ENCODE assay signal across 11 cellular contexts in genomic region chr13:64471916-64472315, GRCh38.
DNase-seq lines count a peak whose midpoint lies in the region; ATAC-seq, FAIRE-seq and TF ChIP-seq lines count a peak whose summit lies in the region.
"Had no signal": no experiment of that assay in that cellular context is flagged by ENCODE, and none has a peak within 500 bp of the region (broad histone marks: within the 10 kb centered on the region; RNA-seq: fewer than 3 reads in every experiment).

No MANE protein-coding gene starts in this region.

- TF ChIP-seq CTCF in MCF 10A (IDR thresholded peaks at IDR 0.05; ENCODE audit: unreplicated experiment) (peak; percentile 55), breast epithelium (IDR thresholded peaks at IDR 0.05) (no peak), OCI-LY7 (conservative IDR thresholded peaks at IDR 0.05; ENCODE audit: low read length) (peak; percentile 52), endothelial cell of umbilical vein (IDR thresholded peaks at IDR 0.05; ENCODE audit: extremely low read depth in 1 of 2, insufficient read depth in 1 of 2, low read depth in 1 of 2, low read length in 2 of 2) (peak in 1 of 2 donors; percentile 22), thoracic aorta (IDR thresholded peaks at IDR 0.05) (peak; percentile 35)

- no peak overlapping the region for H3K4me2 ChIP-seq in OCI-LY7 (ENCODE audit: low read length)
- no peak overlapping the region for H3K4me2 ChIP-seq in endothelial cell of umbilical vein (ENCODE audit: insufficient read depth, low read length)

- H3K4me3 ChIP-seq in breast epithelium = no peak overlapping the region
- no peak overlapping the region for H3K4me3 ChIP-seq in OCI-LY7 (ENCODE audit: low read depth, low read length, poor library complexity, severe bottlenecking)
- no peak overlapping the region for H3K4me3 ChIP-seq in endothelial cell of umbilical vein (replicated peaks in 1 of 3; ENCODE audit: insufficient read depth in 1 of 3, low read depth in 1 of 3, low read length in 3 of 3)
- H3K4me3 ChIP-seq in thoracic aorta = no peak overlapping the region
- H3K4me3 ChIP-seq: mucosa of descending colon had no signal

- BruUV-seq in MCF 10A (replicated peaks; lab: Mats Ljungman, UMichigan) (no TSS peak), OCI-LY7 (replicated peaks; lab: Mats Ljungman, UMichigan) (no TSS peak), endothelial cell of umbilical vein (replicated peaks; lab: Mats Ljungman, UMichigan) (no TSS peak)

- H3K27me3 Mint-ChIP-seq in MCF 10A (ENCODE audit: insufficient read depth, unreplicated experiment) = no peaks in the 10 kb centered on the region

- CTCF ChIA-PET in MCF 10A (lab: Yijun Ruan, JAX) = interaction anchor here (0.6 to 2.3 kb wide), 7 partner anchors 14 to 1682 kb away, joined by 3 to 36 read pairs (median 3); no protein-coding TSS in a partner anchor
- CTCF ChIA-PET in OCI-LY7 (lab: Charles Lee; ENCODE audit: unreplicated experiment) = no interaction called here
- CTCF ChIA-PET in endothelial cell of umbilical vein (lab: Charles Lee) = interaction anchor here (0.6 to 2.1 kb wide), 43 partner anchors 7 to 1185 kb away, joined by 3 to 83 read pairs (median 4); no protein-coding TSS in a partner anchor

- no peak overlapping the region for H3K27ac Mint-ChIP-seq in MCF 10A (ENCODE audit: low read depth, unreplicated experiment)
- H3K27ac Mint-ChIP-seq: CD4-positive, CD25-positive, alpha-beta regulatory T cell had no signal

- dilution Hi-C loops in endothelial cell of umbilical vein (cut with MboI; ENCODE audit: extremely low pct_ligation_motif_present, low sequenced_read_pairs) = no loop called here

- no peaks in the 10 kb centered on the region for H3K9me1 ChIP-seq in endothelial cell of umbilical vein (replicated peaks; ENCODE audit: control insufficient read depth, extremely low read depth, insufficient read depth, low read length)

- POLR2A ChIA-PET in MCF 10A (lab: Yijun Ruan, JAX) = no interaction called here
- POLR2A ChIA-PET in OCI-LY7 (lab: Charles Lee) = interaction anchor here (1.2 kb wide), 1 partner anchor 85 kb away, joined by 3 read pairs; no protein-coding TSS in a partner anchor
- POLR2A ChIA-PET in endothelial cell of umbilical vein (lab: Charles Lee) = no interaction called here

- H4K20me1 ChIP-seq in OCI-LY7 (ENCODE audit: insufficient read depth, low read length) = no peaks in the 10 kb centered on the region
- no peaks in the 10 kb centered on the region for H4K20me1 ChIP-seq in endothelial cell of umbilical vein (replicated peaks; ENCODE audit: control insufficient read depth, extremely low read depth, insufficient read depth, low read length)

- H3K36me3 ChIP-seq in breast epithelium = no peaks in the 10 kb centered on the region
- H3K36me3 ChIP-seq in OCI-LY7 (ENCODE audit: insufficient read depth, low read length) = no peaks in the 10 kb centered on the region
- H3K36me3 ChIP-seq in endothelial cell of umbilical vein (ENCODE audit: control insufficient read depth in 2 of 2, extremely low read depth in 1 of 2, insufficient read depth in 2 of 2, low read length in 2 of 2) = no peaks in the 10 kb centered on the region
- H3K36me3 ChIP-seq in thoracic aorta = no peaks in the 10 kb centered on the region

- H2AFZ ChIP-seq in OCI-LY7 (ENCODE audit: low read length) (no peak overlapping the region), endothelial cell of umbilical vein (ENCODE audit: low read depth, low read length) (no peak overlapping the region)

- FAIRE-seq in endothelial cell of umbilical vein (lab: Jason Lieb, UNC) = peak; percentile 62

- no peak for TF ChIP-seq POLR2A in breast epithelium (IDR thresholded peaks at IDR 0.05)
- no peak for TF ChIP-seq POLR2A in endothelial cell of umbilical vein (IDR thresholded peaks at IDR 0.05; ENCODE audit: low read depth, low read length)

- H3K36me3 Mint-ChIP-seq in MCF 10A (ENCODE audit: insufficient read depth, unreplicated experiment) = no peaks in the 10 kb centered on the region
- H3K36me3 Mint-ChIP-seq: CD4-positive, CD25-positive, alpha-beta regulatory T cell had no signal

- no peak for ATAC-seq in thoracic aorta (ENCODE audit: insufficient number of reproducible peaks, low FRiP score, low read depth)
- ATAC-seq: mucosa of descending colon had no signal

- H3K4me1 ChIP-seq in breast epithelium (no peaks in the 10 kb centered on the region), OCI-LY7 (ENCODE audit: insufficient read depth, low read length, poor library complexity, severe bottlenecking) (no peaks in the 10 kb centered on the region), endothelial cell of umbilical vein (ENCODE audit: control insufficient read depth, extremely low read depth, insufficient read depth, low read length) (no peaks in the 10 kb centered on the region), thoracic aorta (ENCODE audit: control insufficient read depth in 1 of 2, low read depth in 2 of 2) (no peaks in the 10 kb centered on the region)

- H3K79me2 ChIP-seq in OCI-LY7 (ENCODE audit: insufficient read depth, low read depth, low read length) (no peaks in the 10 kb centered on the region), endothelial cell of umbilical vein (ENCODE audit: control insufficient read depth, insufficient read depth, low read length) (no peaks in the 10 kb centered on the region)

- no peak overlapping the region for H3K4me3 Mint-ChIP-seq in MCF 10A (ENCODE audit: unreplicated experiment)
- H3K4me3 Mint-ChIP-seq: CD4-positive, CD25-positive, alpha-beta regulatory T cell had no signal

- DNase-seq in MCF 10A (ENCODE audit: unreplicated experiment) (peak; percentile 43), breast epithelium (ENCODE audit: low spot score in 2 of 2) (no peak), OCI-LY7 (ENCODE audit: low spot score) (no peak), endothelial cell of umbilical vein (ENCODE audit: low read depth, low spot score) (peak; percentile 66), thoracic aorta (ENCODE audit: low spot score) (no peak), HCEC 1CT (no peak), T1000 (lab: John Stamatoyannopoulos, UW) (no peak)
- no peak for DNase-seq in stimulated activated naive CD4-positive, alpha-beta T cell (lab: John Stamatoyannopoulos, UW)
- DNase-seq: activated CD8-positive, alpha-beta memory T cell treated with anti-CD3 and anti-CD28 coated beads, Interleukin-2, amount 50 U/mL, for 48 hours; CD4-positive, CD25-positive, alpha-beta regulatory T cell; mucosa of descending colon had no signal

- no peaks in the 10 kb centered on the region for H3K9me2 ChIP-seq in OCI-LY7 (ENCODE audit: insufficient read depth, low read length)

- H3K27ac ChIP-seq in breast epithelium (no peak overlapping the region), OCI-LY7 (ENCODE audit: low read depth, low read length, poor library complexity, severe bottlenecking) (no peak overlapping the region), endothelial cell of umbilical vein (ENCODE audit: insufficient read depth, low read depth, low read length) (no peak overlapping the region), thoracic aorta (no peak overlapping the region)

- H3K4me1 Mint-ChIP-seq in MCF 10A (ENCODE audit: insufficient read depth, unreplicated experiment) = no peaks in the 10 kb centered on the region
- H3K4me1 Mint-ChIP-seq: CD4-positive, CD25-positive, alpha-beta regulatory T cell had no signal

- H3K9me3 ChIP-seq in breast epithelium = no peaks in the 10 kb centered on the region
- H3K9me3 ChIP-seq in OCI-LY7 (ENCODE audit: low read length) = no peaks in the 10 kb centered on the region
- no peaks in the 10 kb centered on the region for H3K9me3 ChIP-seq in endothelial cell of umbilical vein (replicated peaks; ENCODE audit: control insufficient read depth, insufficient read depth, low read length)
- H3K9me3 ChIP-seq in thoracic aorta = no peaks in the 10 kb centered on the region

- intact Hi-C loops in MCF 10A (cut with micrococcal nuclease) (loop anchor here (1.0 to 10.0 kb wide), 2 partner anchors 317 to 1166 kb away; no protein-coding TSS in a partner anchor), breast epithelium (cut with DNase I; ENCODE audit: low total_unique reads) (no loop called here), OCI-LY7 (cut with micrococcal nuclease; ENCODE audit: unreplicated experiment) (no loop called here), endothelial cell of umbilical vein (cut with micrococcal nuclease) (loop anchor here (1.0 to 10.0 kb wide), 5 partner anchors 250 to 1166 kb away; no protein-coding TSS in a partner anchor)

- H3K27me3 ChIP-seq in breast epithelium (no peaks in the 10 kb centered on the region), endothelial cell of umbilical vein (ENCODE audit: control insufficient read depth in 2 of 2, insufficient read depth in 2 of 2, low read length in 2 of 2) (no peaks in the 10 kb centered on the region), thoracic aorta (replicated peaks; ENCODE audit: insufficient read depth) (no peaks in the 10 kb centered on the region)

- no peak overlapping the region for H3K9ac ChIP-seq in endothelial cell of umbilical vein (replicated peaks; ENCODE audit: extremely low read depth, insufficient read depth, low read length)

- H3K9me3 Mint-ChIP-seq in MCF 10A (ENCODE audit: unreplicated experiment) = no peaks in the 10 kb centered on the region

TF ChIP-seq in endothelial cell of umbilical vein, 7 proteins besides CTCF, POLR2A, EP300 and RAD21:
- no peak for TF ChIP-seq POLR2AphosphoS5 (IDR thresholded peaks at IDR 0.05; ENCODE audit: insufficient read depth, low read depth, low read length)
- no peak for TF ChIP-seq FOS (IDR thresholded peaks at IDR 0.05; ENCODE audit: borderline replicate concordance, insufficient read depth, low read length)
- TF ChIP-seq MYC (IDR thresholded peaks at IDR 0.05; ENCODE audit: low read depth, low read length) = no peak
- TF ChIP-seq EZH2 (IDR thresholded peaks at IDR 0.05; ENCODE audit: borderline replicate concordance, low read depth, low read length, severe bottlenecking) = no peak
- TF ChIP-seq MAX (IDR thresholded peaks at IDR 0.05; ENCODE audit: insufficient read depth, insufficient read length) = no peak
- TF ChIP-seq GATA2 (IDR thresholded peaks at IDR 0.05; ENCODE audit: insufficient read depth, insufficient read length, low read depth, low read length) = no peak
- TF ChIP-seq JUN (IDR thresholded peaks at IDR 0.05; ENCODE audit: borderline replicate concordance, insufficient read depth, insufficient read length, low read depth) = no peak

Comparison
In these comparisons a context has a peak if more than half of its experiments do, and no peak if none do; other contexts are left out.
1. DNase-seq: peak in MCF 10A (single experiment) and endothelial cell of umbilical vein (single experiment); none in breast epithelium (0 of 2), OCI-LY7 (single experiment), thoracic aorta (single experiment), stimulated activated naive CD4-positive, alpha-beta T cell (0 of 6), HCEC 1CT (single experiment) and T1000 (single experiment).
2. CTCF ChIP-seq: peak in MCF 10A (single experiment), OCI-LY7 (single experiment) and thoracic aorta (single experiment); none in breast epithelium (0 of 3).
3. intact Hi-C loops: an anchor here in MCF 10A (1.0 to 10.0 kb wide) and endothelial cell of umbilical vein (1.0 to 10.0 kb wide); none called in breast epithelium and OCI-LY7.